In genomic region chr12:132083731-132084641, GRCh38 we compare ENCODE assay signal across 8 cellular contexts.
DNase-seq lines count a peak whose midpoint lies in the region; ATAC-seq and TF ChIP-seq lines count a peak whose summit lies in the region.

No MANE protein-coding gene starts in this region.

- TF ChIP-seq CTCF in C4-2B (conservative IDR thresholded peaks at IDR 0.05) (no peak), left lung (IDR thresholded peaks at IDR 0.05) (peak in 1 of 2 donors; percentile 12)

- peaks cover 7% of the 10 kb centered on the region for H3K36me3 Mint-ChIP-seq in activated CD4-positive, alpha-beta T cell treated with anti-CD3 and anti-CD28 coated beads, Interleukin-2, amount 10 ng/mL, durations not matched to agents 7 days and 5 days (ENCODE audit: low read depth)
- peaks cover 27% of the 10 kb centered on the region for H3K36me3 Mint-ChIP-seq in dendritic cell treated with granulocyte-macrophage colony-stimulating factor and Interleukin-4, amounts not matched to agents 40 ng/mL and 50 ng/mL, for 4 days (ENCODE audit: low read depth)

- H3K4me3 ChIP-seq in left lung: peak overlapping the region; percentile 82 to 94

- H3K27me3 ChIP-seq in left lung: no peaks in the 10 kb centered on the region

- ATAC-seq in GM19372 (IDR thresholded peaks at IDR 0.05; ENCODE audit: low read depth, unreplicated experiment) (peak; percentile 88), HG03520 (IDR thresholded peaks at IDR 0.05; ENCODE audit: unreplicated experiment) (peak; percentile 82), left lung (peak; percentile 95)

- intact Hi-C loops in dendritic cell treated with granulocyte-macrophage colony-stimulating factor and Interleukin-4, amounts not matched to agents 40 ng/mL and 50 ng/mL, for 4 days (cut with micrococcal nuclease): no loop called here
- intact Hi-C loops in left lung (cut with DNase I): no loop called here

- no peaks in the 10 kb centered on the region for H3K9me3 ChIP-seq in left lung

- H3K27ac ChIP-seq in C4-2B: peak overlapping the region; percentile 78
- H3K27ac ChIP-seq in left lung: peak overlapping the region; percentile 81 to 88

- H3K27me3 Mint-ChIP-seq in activated CD4-positive, alpha-beta T cell treated with anti-CD3 and anti-CD28 coated beads, Interleukin-2, amount 10 ng/mL, durations not matched to agents 7 days and 5 days: no peaks in the 10 kb centered on the region
- no peaks in the 10 kb centered on the region for H3K27me3 Mint-ChIP-seq in dendritic cell treated with granulocyte-macrophage colony-stimulating factor and Interleukin-4, amounts not matched to agents 40 ng/mL and 50 ng/mL, for 4 days

- H3K27ac Mint-ChIP-seq in activated CD4-positive, alpha-beta T cell treated with anti-CD3 and anti-CD28 coated beads, Interleukin-2, amount 10 ng/mL, durations not matched to agents 7 days and 5 days: peak overlapping the region; percentile 89
- peak overlapping the region; percentile 95 for H3K27ac Mint-ChIP-seq in dendritic cell treated with granulocyte-macrophage colony-stimulating factor and Interleukin-4, amounts not matched to agents 40 ng/mL and 50 ng/mL, for 4 days

- H3K4me3 Mint-ChIP-seq in activated CD4-positive, alpha-beta T cell treated with anti-CD3 and anti-CD28 coated beads, Interleukin-2, amount 10 ng/mL, durations not matched to agents 7 days and 5 days: peak overlapping the region; percentile 83
- peak overlapping the region; percentile 96 for H3K4me3 Mint-ChIP-seq in dendritic cell treated with granulocyte-macrophage colony-stimulating factor and Interleukin-4, amounts not matched to agents 40 ng/mL and 50 ng/mL, for 4 days

- H3K4me1 Mint-ChIP-seq in activated CD4-positive, alpha-beta T cell treated with anti-CD3 and anti-CD28 coated beads, Interleukin-2, amount 10 ng/mL, durations not matched to agents 7 days and 5 days: peaks cover 30% of the 10 kb centered on the region
- H3K4me1 Mint-ChIP-seq in dendritic cell treated with granulocyte-macrophage colony-stimulating factor and Interleukin-4, amounts not matched to agents 40 ng/mL and 50 ng/mL, for 4 days (ENCODE audit: low read depth): peaks cover 22% of the 10 kb centered on the region

- POLR2A ChIA-PET in activated CD4-positive, alpha-beta T cell treated with anti-CD3 and anti-CD28 coated beads, Interleukin-2, amount 10 ng/mL, durations not matched to agents 7 days and 5 days (lab: Charles Lee): no interaction called here

- peaks cover 0 to 23% of the 10 kb centered on the region in 2 donors for H3K4me1 ChIP-seq in left lung

- CTCF ChIA-PET in activated CD4-positive, alpha-beta T cell treated with anti-CD3 and anti-CD28 coated beads, Interleukin-2, amount 10 ng/mL, durations not matched to agents 7 days and 5 days (lab: Charles Lee): interaction anchor here (1.2 kb wide), 1 partner anchor 12 kb away, joined by 4 read pairs; no protein-coding TSS in a partner anchor

- H3K36me3 ChIP-seq in left lung: peaks cover 0 to 29% of the 10 kb centered on the region in 2 donors

- DNase-seq in NCI-H526 treated with DMSO at 0.1 percent for 48 hours (lab: John Stamatoyannopoulos, UW) (peak; percentile 83), left lung (peak; percentile 91 to 97)
- DNase-seq in activated CD4-positive, alpha-beta T cell treated with anti-CD3 and anti-CD28 coated beads, Interleukin-2, amount 10 ng/mL, durations not matched to agents 7 days and 5 days: peak; percentile 89
- DNase-seq in stimulated activated CD4-positive, alpha-beta T cell treated with anti-CD3 and anti-CD28 coated beads, Interleukin-2, amount 100 ng/mL, for 24 hours: peak; percentile 88 to 89

- no peaks in the 10 kb centered on the region for H3K9me3 Mint-ChIP-seq in activated CD4-positive, alpha-beta T cell treated with anti-CD3 and anti-CD28 coated beads, Interleukin-2, amount 10 ng/mL, durations not matched to agents 7 days and 5 days
- H3K9me3 Mint-ChIP-seq in dendritic cell treated with granulocyte-macrophage colony-stimulating factor and Interleukin-4, amounts not matched to agents 40 ng/mL and 50 ng/mL, for 4 days: no peaks in the 10 kb centered on the region

Comparison
In these comparisons a context has a peak if more than half of its experiments do, and no peak if none do; other contexts are left out.
1. Peak in every context shown above with its lines: DNase-seq, ATAC-seq, H3K4me3 ChIP-seq and H3K27ac ChIP-seq.